ENCODE assay signal across 8 cellular contexts in the genomic region with DNA sequence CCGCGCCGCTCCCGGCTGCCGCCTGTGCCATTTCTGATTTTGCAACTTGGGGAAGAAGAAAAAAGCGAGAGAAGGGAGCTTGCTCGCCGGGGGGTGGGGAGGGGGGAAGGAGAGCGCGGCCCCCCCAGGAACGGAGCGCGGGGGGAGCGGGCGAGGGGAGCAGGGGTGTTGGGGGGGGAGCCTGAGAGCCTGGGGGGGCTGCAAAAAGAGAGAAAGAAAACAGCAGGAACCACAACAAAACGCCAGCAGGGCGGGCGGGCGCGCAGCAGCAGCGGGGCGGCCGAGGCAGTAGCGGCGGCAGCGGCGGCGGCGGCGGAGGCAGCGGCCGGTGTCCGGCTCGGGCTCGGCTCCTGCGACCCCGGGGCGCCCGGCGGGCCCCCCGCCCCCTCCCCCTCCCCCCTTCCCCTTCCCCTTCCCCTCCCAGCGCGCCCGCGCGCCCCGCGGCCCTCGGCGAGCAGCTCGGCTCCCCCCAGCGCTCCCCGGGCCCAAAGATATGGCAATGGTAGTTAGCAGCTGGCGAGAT. TPM values are rescaled to one million over a fixed set of nuclear protein-coding genes. Genes with fewer than 3 reads are reported as not detected.
DNase-seq lines count a peak whose midpoint lies in the region; ATAC-seq and TF ChIP-seq lines count a peak whose summit lies in the region.

No MANE protein-coding gene starts in this region.

- H3K4me1 Mint-ChIP-seq in activated naive CD8-positive, alpha-beta T cell treated with anti-CD3 and anti-CD28 coated beads, Interleukin-2, amount 10 ng/mL, durations not matched to agents 7 days and 5 days = peaks cover 26% of the 10 kb centered on the region
- peaks cover 33% of the 10 kb centered on the region for H3K4me1 Mint-ChIP-seq in activated naive CD8-positive, alpha-beta T cell treated with anti-CD3 and anti-CD28 coated beads for 36 hours

- intact Hi-C loops in left lung (cut with DNase I) = loop anchor here in 1 of 2 donors (10.0 kb wide), 1 partner anchor 210 kb away; no protein-coding TSS in a partner anchor

- peak overlapping the region; percentile 32 for H3K4me3 Mint-ChIP-seq in activated naive CD8-positive, alpha-beta T cell treated with anti-CD3 and anti-CD28 coated beads, Interleukin-2, amount 10 ng/mL, durations not matched to agents 7 days and 5 days
- no peak overlapping the region for H3K4me3 Mint-ChIP-seq in activated naive CD8-positive, alpha-beta T cell treated with anti-CD3 and anti-CD28 coated beads for 36 hours

- WGBS in upper lobe of left lung, 2 donors = 1 to 2% methylated on average over 25 to 35 of the region's 54 CpGs

- H3K4me3 ChIP-seq in WERI-Rb-1 (ENCODE audit: low read depth, low read length) (peak overlapping the region; percentile 71), left lung (peak overlapping the region; percentile 32 to 43), upper lobe of left lung (peak overlapping the region; percentile 60 to 70 (median 63))

- TF ChIP-seq EP300 in upper lobe of left lung (IDR thresholded peaks at IDR 0.05) = no peak

- ATAC-seq in activated naive CD8-positive, alpha-beta T cell treated with anti-CD3 and anti-CD28 coated beads, Interleukin-2, amount 10 ng/mL, durations not matched to agents 7 days and 5 days (ENCODE audit: low read depth) = no peak
- ATAC-seq in left lung = no peak
- no peak for ATAC-seq in upper lobe of left lung (ENCODE audit: low FRiP score in 2 of 2)

- H3K27ac Mint-ChIP-seq in activated naive CD8-positive, alpha-beta T cell treated with anti-CD3 and anti-CD28 coated beads, Interleukin-2, amount 10 ng/mL, durations not matched to agents 7 days and 5 days = no peak overlapping the region
- no peak overlapping the region for H3K27ac Mint-ChIP-seq in activated naive CD8-positive, alpha-beta T cell treated with anti-CD3 and anti-CD28 coated beads for 36 hours

- H3K9me3 ChIP-seq in WERI-Rb-1 (ENCODE audit: severe bottlenecking) (no peaks in the 10 kb centered on the region), left lung (no peaks in the 10 kb centered on the region), upper lobe of left lung (no peaks in the 10 kb centered on the region)

- no peak for TF ChIP-seq CTCF in WERI-Rb-1 (IDR thresholded peaks at IDR 0.05; ENCODE audit: low read depth, low read length)
- TF ChIP-seq CTCF in left lung (IDR thresholded peaks at IDR 0.05) = no peak
- TF ChIP-seq CTCF in upper lobe of left lung (IDR thresholded peaks at IDR 0.05) = no peak

- H3K27me3 ChIP-seq in WERI-Rb-1 (ENCODE audit: insufficient read depth, low read depth, severe bottlenecking) (no peaks in the 10 kb centered on the region), left lung (peaks cover 53 to 97% of the 10 kb centered on the region in 2 donors), upper lobe of left lung (peaks cover 2 to 64% (median 36%) of the 10 kb centered on the region in 4 donors)

- no peak for DNase-seq in activated naive CD8-positive, alpha-beta T cell treated with anti-CD3 and anti-CD28 coated beads, Interleukin-2, amount 10 ng/mL, durations not matched to agents 7 days and 5 days
- DNase-seq in activated naive CD8-positive, alpha-beta T cell treated with anti-CD3 and anti-CD28 coated beads for 36 hours = no peak
- no peak for DNase-seq in WERI-Rb-1
- peak in 1 of 2 donors; percentile 79 for DNase-seq in left lung
- DNase-seq in upper lobe of left lung = peak in 1 of 2 donors; percentile 85
- DNase-seq in stimulated activated CD4-positive, alpha-beta T cell treated with anti-CD3 and anti-CD28 coated beads, Interleukin-2, amount 100 ng/mL, for 24 hours = no peak
- no peak for DNase-seq in activated CD4-positive, CD25-positive, alpha-beta regulatory T cell treated with anti-CD3 and anti-CD28 coated beads, Interleukin-2, amount 50 U/mL, for 72 hours
- DNase-seq in amniotic stem cell (lab: John Stamatoyannopoulos, UW) = no peak

- no peak for TF ChIP-seq POLR2A in upper lobe of left lung (IDR thresholded peaks at IDR 0.05)

- POLR2A ChIA-PET in activated naive CD8-positive, alpha-beta T cell treated with anti-CD3 and anti-CD28 coated beads, Interleukin-2, amount 10 ng/mL, durations not matched to agents 7 days and 5 days (lab: Charles Lee) = no interaction called here

- H3K4me1 ChIP-seq in left lung = peaks cover 6 to 34% of the 10 kb centered on the region in 2 donors
- H3K4me1 ChIP-seq in upper lobe of left lung = peaks cover 34 to 68% (median 35%) of the 10 kb centered on the region in 4 donors

- H3K27ac ChIP-seq in WERI-Rb-1 (no peak overlapping the region; the same call in 1 of the 2 replicates), left lung (peak overlapping the region; percentile 67 to 87), upper lobe of left lung (peak overlapping the region in 3 of 4 donors; percentile 71 to 77 (median 75))

- H3K9me3 Mint-ChIP-seq in activated naive CD8-positive, alpha-beta T cell treated with anti-CD3 and anti-CD28 coated beads, Interleukin-2, amount 10 ng/mL, durations not matched to agents 7 days and 5 days = peaks cover 4% of the 10 kb centered on the region
- H3K9me3 Mint-ChIP-seq in activated naive CD8-positive, alpha-beta T cell treated with anti-CD3 and anti-CD28 coated beads for 36 hours = peaks cover 5% of the 10 kb centered on the region

- H3K36me3 Mint-ChIP-seq in activated naive CD8-positive, alpha-beta T cell treated with anti-CD3 and anti-CD28 coated beads, Interleukin-2, amount 10 ng/mL, durations not matched to agents 7 days and 5 days = peaks cover 9% of the 10 kb centered on the region
- peaks cover 8% of the 10 kb centered on the region for H3K36me3 Mint-ChIP-seq in activated naive CD8-positive, alpha-beta T cell treated with anti-CD3 and anti-CD28 coated beads for 36 hours

- H3K36me3 ChIP-seq in WERI-Rb-1 (no peaks in the 10 kb centered on the region; the same call in 1 of the 2 replicates), left lung (no peaks in the 10 kb centered on the region), upper lobe of left lung (no peaks in the 10 kb centered on the region)

- peaks cover 51% of the 10 kb centered on the region for H3K27me3 Mint-ChIP-seq in activated naive CD8-positive, alpha-beta T cell treated with anti-CD3 and anti-CD28 coated beads, Interleukin-2, amount 10 ng/mL, durations not matched to agents 7 days and 5 days
- H3K27me3 Mint-ChIP-seq in activated naive CD8-positive, alpha-beta T cell treated with anti-CD3 and anti-CD28 coated beads for 36 hours = peaks cover 61% of the 10 kb centered on the region

RNA-seq across cellular contexts. Expression of a gene that starts 1.6 kb away (rescaled TPM):
- not detected for total RNA-seq in activated naive CD8-positive, alpha-beta T cell treated with anti-CD3 and anti-CD28 coated beads, Interleukin-2, amount 10 ng/mL, durations not matched to agents 7 days and 5 days
- not detected for total RNA-seq in activated naive CD8-positive, alpha-beta T cell treated with anti-CD3 and anti-CD28 coated beads for 36 hours
- 10 to 100 TPM; 50.7 to 69.1 TPM for total RNA-seq in left lung
- total RNA-seq in upper lobe of left lung = 10 to 100 TPM in 5 of 6 donors, 1 to 10 TPM in 1; 8.9 to 70.3 (median 29.4) TPM

RNA-seq across cellular contexts. Expression of a gene that starts 3.6 kb away (rescaled TPM):
- total RNA-seq in activated naive CD8-positive, alpha-beta T cell treated with anti-CD3 and anti-CD28 coated beads, Interleukin-2, amount 10 ng/mL, durations not matched to agents 7 days and 5 days = not detected
- total RNA-seq in activated naive CD8-positive, alpha-beta T cell treated with anti-CD3 and anti-CD28 coated beads for 36 hours = not detected
- total RNA-seq in left lung (10 to 100 TPM; 10.5 to 18.3 TPM), upper lobe of left lung (10 to 100 TPM in 4 of 6 donors, 1 to 10 TPM in 2; 4.4 to 19.9 (median 11.4) TPM)

Comparison
In these comparisons a context has a peak if more than half of its experiments do, and no peak if none do; other contexts are left out.
1. RNA of a gene that starts 1.6 kb away (total RNA-seq): 50.7 to 69.1 TPM in left lung and 8.9 to 70.3 TPM in upper lobe of left lung; not detected in activated naive CD8-positive, alpha-beta T cell treated with anti-CD3 and anti-CD28 coated beads, Interleukin-2, amount 10 ng/mL, durations not matched to agents 7 days and 5 days and not detected in activated naive CD8-positive, alpha-beta T cell treated with anti-CD3 and anti-CD28 coated beads for 36 hours; every median in the first group is over 4 times any median in the second.
2. RNA of a gene that starts 3.6 kb away (total RNA-seq): 10.5 to 18.3 TPM in left lung and 4.4 to 19.9 TPM in upper lobe of left lung; not detected in activated naive CD8-positive, alpha-beta T cell treated with anti-CD3 and anti-CD28 coated beads, Interleukin-2, amount 10 ng/mL, durations not matched to agents 7 days and 5 days and not detected in activated naive CD8-positive, alpha-beta T cell treated with anti-CD3 and anti-CD28 coated beads for 36 hours; every median in the first group is over 4 times any median in the second.
3. Peak in every context shown above with its lines, with median percentiles within 50 percentile points of each other: H3K4me3 ChIP-seq.